1 cellular context compared by ENCODE assay signal in genomic region chr14:68730811-68731425, GRCh38.
TF ChIP-seq lines count a peak whose summit lies in the region.

No MANE protein-coding gene starts in this region.

TF ChIP-seq in SK-N-SH, 30 proteins besides CTCF, POLR2A, EP300 and RAD21 (continued from another document):
- TF ChIP-seq REST (IDR thresholded peaks at IDR 0.05; ENCODE audit: low read depth, low read length) (no peak), RXRA (IDR thresholded peaks at IDR 0.05; ENCODE audit: borderline replicate concordance, low read depth) (no peak), USF2 (IDR thresholded peaks at IDR 0.05; ENCODE audit: borderline replicate concordance, low read depth, low read length) (no peak), MXI1 (IDR thresholded peaks at IDR 0.05; ENCODE audit: low read depth, low read length) (no peak), TCF12 (IDR thresholded peaks at IDR 0.05) (no peak), FOSL2 (IDR thresholded peaks at IDR 0.05; ENCODE audit: borderline replicate concordance, low read depth) (no peak), NRF1 (IDR thresholded peaks at IDR 0.05; ENCODE audit: low read depth, low read length) (no peak), MAX (IDR thresholded peaks at IDR 0.05; ENCODE audit: low read depth) (no peak), POLR2AphosphoS5 (IDR thresholded peaks at IDR 0.05; ENCODE audit: low read depth, low read length) (no peak)
